ENCODE assay signal across 1 cellular context in genomic region chrX:24466025-24466424, GRCh38.
TF ChIP-seq lines count a peak whose summit lies in the region.

No MANE protein-coding gene starts in this region.

TF ChIP-seq in HepG2, 621 proteins besides CTCF, POLR2A, EP300 and RAD21 (continued from another document):
- TF ChIP-seq BHLHE40 (IDR thresholded peaks at IDR 0.05; ENCODE audit: low read length) (no peak), ZNF496 (CRISPR knock-in tag; IDR thresholded peaks at IDR 0.05; ENCODE audit: insufficient replicate concordance) (no peak), NFKB2 (CRISPR knock-in tag; IDR thresholded peaks at IDR 0.05; ENCODE audit: borderline replicate concordance) (no peak), MEF2D (CRISPR knock-in tag; IDR thresholded peaks at IDR 0.05) (no peak)
